8 cellular contexts compared by ENCODE assay signal in the genomic region with DNA sequence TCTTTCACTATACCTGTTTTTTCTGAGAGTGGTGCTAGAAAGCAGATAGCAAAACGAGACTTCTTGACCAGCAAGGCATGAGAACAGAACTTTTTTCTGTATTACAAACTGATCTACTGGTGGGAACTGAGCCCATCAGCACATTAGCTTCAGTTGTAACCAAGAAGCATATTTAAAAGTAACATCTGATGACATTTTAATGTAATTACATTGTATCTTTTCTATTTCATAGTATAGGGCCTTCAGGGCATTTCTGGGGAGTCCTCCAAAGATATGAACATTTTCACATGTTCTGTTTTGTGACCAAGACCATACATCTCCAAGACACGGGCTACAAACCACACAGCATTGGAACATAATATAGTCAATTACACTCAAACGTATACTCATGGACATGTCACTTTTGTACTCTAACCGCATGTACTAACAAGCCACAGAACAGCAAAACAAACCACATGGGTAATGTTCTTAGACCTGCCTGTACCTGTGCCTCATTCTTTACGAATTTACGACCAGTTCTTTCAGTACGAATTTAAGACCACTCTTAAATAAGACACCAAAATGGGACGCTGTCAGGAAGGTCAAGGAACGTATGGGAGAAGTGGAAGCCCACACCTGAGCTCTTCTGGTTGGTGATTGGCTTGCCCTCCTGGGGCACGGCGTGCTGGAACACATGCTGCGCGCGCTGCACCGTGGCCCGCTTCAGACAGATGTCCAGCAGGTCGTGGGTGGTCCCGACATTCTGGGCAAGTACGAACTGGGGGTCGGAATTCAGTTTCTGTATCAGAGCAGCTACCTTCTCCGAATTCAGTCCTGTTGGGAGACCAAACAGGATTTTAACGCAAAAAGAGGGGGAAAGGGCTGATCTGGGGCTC. TPM values are rescaled to one million over a fixed set of nuclear protein-coding genes. Genes with fewer than 3 reads are reported as not detected.
DNase-seq lines count a peak whose midpoint lies in the region; ATAC-seq and TF ChIP-seq lines count a peak whose summit lies in the region.

No MANE protein-coding gene starts in this region.

- H3K4me3 Mint-ChIP-seq in CD8-positive, alpha-beta memory T cell, result peak overlapping the region in 6 of 7 donors; percentile 91 to 95 (median 94)

- no peaks in the 10 kb centered on the region for H3K9me3 Mint-ChIP-seq in CD8-positive, alpha-beta memory T cell

- TF ChIP-seq CTCF in Loucy (conservative IDR thresholded peaks at IDR 0.05; ENCODE audit: low read length) (no peak), dorsolateral prefrontal cortex (IDR thresholded peaks at IDR 0.05 in 54 of 56, conservative IDR thresholded peaks at IDR 0.05 in 2 of 56; ENCODE audit: low read depth in 1 of 56, partially characterized antibody in 56 of 56) (no peak)

- H3K27ac ChIP-seq in CD8-positive, alpha-beta memory T cell (ENCODE audit: low read depth, low read length), result peak overlapping the region; percentile 35
- peak overlapping the region in 32 of 59 donors; percentile 6 to 92 (median 80) for H3K27ac ChIP-seq in dorsolateral prefrontal cortex

- H3K79me2 ChIP-seq in Loucy (ENCODE audit: insufficient read depth, low read length), result peaks cover 24% of the 10 kb centered on the region

- H3K36me3 ChIP-seq in CD8-positive, alpha-beta memory T cell (ENCODE audit: insufficient read depth, low read length), result peaks cover 16% of the 10 kb centered on the region
- peaks cover 18% of the 10 kb centered on the region; the same call in 1 of the 2 replicates for H3K36me3 ChIP-seq in Loucy (ENCODE audit: insufficient read depth, low read length)

- no peaks in the 10 kb centered on the region; the same call in 1 of the 2 replicates for H3F3A ChIP-seq in Loucy (ENCODE audit: low read depth)

- H3K9ac ChIP-seq in Loucy (ENCODE audit: low read depth, low read length, poor library complexity, severe bottlenecking), result peak overlapping the region; percentile 79

- ATAC-seq in GM19467 (IDR thresholded peaks at IDR 0.05; ENCODE audit: unreplicated experiment) (peak; percentile 30), GM18867 (IDR thresholded peaks at IDR 0.05; ENCODE audit: unreplicated experiment) (no peak)

- H3K36me3 Mint-ChIP-seq in CD8-positive, alpha-beta memory T cell, result peaks cover 4 to 34% (median 6%) of the 10 kb centered on the region in 3 donors

- H3K4me1 ChIP-seq in CD8-positive, alpha-beta memory T cell (ENCODE audit: insufficient read depth, low read length), result peaks cover 19% of the 10 kb centered on the region
- peaks cover 22% of the 10 kb centered on the region for H3K4me1 ChIP-seq in Loucy (ENCODE audit: insufficient read depth, low read length, poor library complexity, severe bottlenecking)

- H3K27me3 Mint-ChIP-seq in CD8-positive, alpha-beta memory T cell, result no peaks in the 10 kb centered on the region

- H3K9me2 ChIP-seq in Loucy (replicated peaks; ENCODE audit: low read depth, low read length), result no peaks in the 10 kb centered on the region

- intact Hi-C loops in dorsolateral prefrontal cortex (cut with DNase I), result loop anchor here in 1 of 2 donors (10.0 kb wide), 1 partner anchor 176 kb away; a partner anchor contains a TSS

- DNase-seq in CD8-positive, alpha-beta memory T cell, result peak in 4 of 5 donors; percentile 4 to 13 (median 7)
- peak; percentile 0 for DNase-seq in activated CD4-positive, CD25-positive, alpha-beta regulatory T cell treated with anti-CD3 and anti-CD28 coated beads, Interleukin-2, amount 50 U/mL, for 16 hours (ENCODE audit: low read depth, low spot score)
- DNase-seq in dorsolateral prefrontal cortex, result peak in 5 of 10 donors; percentile 10 to 44 (median 25)
- peak; percentile 10 for DNase-seq in medulla oblongata (ENCODE audit: extremely low spot score)
- peak; percentile 21 for DNase-seq in stimulated activated CD8-positive, alpha-beta memory T cell treated with anti-CD3 and anti-CD28 coated beads, Interleukin-7, amount 100 ng/mL, for 24 hours (ENCODE audit: low read depth)

- no peaks in the 10 kb centered on the region for H3K9me3 ChIP-seq in CD8-positive, alpha-beta memory T cell (ENCODE audit: low read length)
- no peaks in the 10 kb centered on the region for H3K9me3 ChIP-seq in Loucy (ENCODE audit: insufficient read depth, low read depth, low read length)

- H3K4me1 Mint-ChIP-seq in CD8-positive, alpha-beta memory T cell, result peaks cover 21 to 26% (median 21%) of the 10 kb centered on the region in 3 donors

- no peaks in the 10 kb centered on the region for H3K27me3 ChIP-seq in CD8-positive, alpha-beta memory T cell (ENCODE audit: insufficient read depth, low read length, poor library complexity, severe bottlenecking)
- H3K27me3 ChIP-seq in Loucy (ENCODE audit: insufficient read depth, low read length, poor library complexity, severe bottlenecking) (no peaks in the 10 kb centered on the region), dorsolateral prefrontal cortex (no peaks in the 10 kb centered on the region)

- H3K4me3 ChIP-seq in CD8-positive, alpha-beta memory T cell (ENCODE audit: low read length), result peak overlapping the region; percentile 96
- H3K4me3 ChIP-seq in Loucy (ENCODE audit: low read length, poor library complexity, severe bottlenecking) (peak overlapping the region; percentile 94), dorsolateral prefrontal cortex (peak overlapping the region; percentile 48 to 99 (median 92))

- H3K27ac Mint-ChIP-seq in CD8-positive, alpha-beta memory T cell, result peak overlapping the region; percentile 68 to 94 (median 90)

- peak overlapping the region; percentile 97 for H2AFZ ChIP-seq in Loucy (ENCODE audit: low read length)

- POLR2A ChIA-PET in CD8-positive, alpha-beta memory T cell (lab: Charles Lee), result interaction anchor here (0.7 to 1.9 kb wide), 6 partner anchors 22 to 73 kb away, joined by 3 to 15 read pairs (median 6); no protein-coding TSS in a partner anchor

- CTCF ChIA-PET in CD8-positive, alpha-beta memory T cell (lab: Charles Lee), result interaction anchor here (0.8 to 3.1 kb wide), 10 partner anchors 8 to 186 kb away, joined by 3 to 36 read pairs (median 4); a partner anchor contains a TSS

- H3K4me2 ChIP-seq in Loucy (ENCODE audit: low read depth, low read length, poor library complexity, severe bottlenecking), result peak overlapping the region; percentile 79

- H4K20me1 ChIP-seq in Loucy (ENCODE audit: insufficient read depth, low read length, poor library complexity, severe bottlenecking), result peaks cover 23% of the 10 kb centered on the region

RNA-seq across cellular contexts. Expression of a gene that starts 0.8 kb away (rescaled TPM):
- 10 to 100 TPM; 67.1 to 68.0 TPM for total RNA-seq in CD8-positive, alpha-beta memory T cell
- 28.3 TPM for polyA plus RNA-seq in CD8-positive, alpha-beta memory T cell
- 10 to 100 TPM; 21.8 to 42.7 (median 30.8) TPM for total RNA-seq in dorsolateral prefrontal cortex

RNA-seq across cellular contexts. Expression of a gene that starts 42.9 kb away (rescaled TPM):
- not detected for total RNA-seq in CD8-positive, alpha-beta memory T cell
- polyA plus RNA-seq in CD8-positive, alpha-beta memory T cell, result not detected
- total RNA-seq in dorsolateral prefrontal cortex, result under 1 TPM in 2 of 120 experiments, not detected in 118; 0.47 to 0.48 TPM

RNA-seq across cellular contexts. Expression of a gene that starts 55.4 kb away (rescaled TPM):
- not detected for total RNA-seq in CD8-positive, alpha-beta memory T cell
- polyA plus RNA-seq in CD8-positive, alpha-beta memory T cell, result 0.08 TPM
- total RNA-seq in dorsolateral prefrontal cortex, result 1 to 10 TPM in 2 of 120 experiments, under 1 TPM in 51, not detected in 67; 0.09 to 1.8 (median 0.29) TPM
